8 cellular contexts compared by ENCODE assay signal in the genomic region with DNA sequence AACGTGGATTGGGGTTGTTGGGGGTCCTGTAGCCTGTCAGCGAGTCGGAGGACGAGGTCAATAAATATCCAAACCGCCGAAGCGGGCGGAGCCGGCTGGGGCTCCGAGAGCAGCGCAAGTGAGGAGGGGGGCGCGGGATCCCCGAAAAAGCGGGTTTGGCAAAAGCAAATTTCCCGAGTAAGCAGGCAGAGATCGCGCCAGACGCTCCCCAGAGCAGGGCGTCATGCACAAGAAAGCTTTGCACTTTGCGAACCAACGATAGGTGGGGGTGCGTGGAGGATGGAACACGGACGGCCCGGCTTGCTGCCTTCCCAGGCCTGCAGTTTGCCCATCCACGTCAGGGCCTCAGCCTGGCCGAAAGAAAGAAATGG. TPM values are rescaled to one million over a fixed set of nuclear protein-coding genes. Genes with fewer than 3 reads are reported as not detected.
A peak's percentile ranks its signal among the peaks of the same experiment; 100 is the strongest.
DNase-seq lines count a peak whose midpoint lies in the region; ATAC-seq and TF ChIP-seq lines count a peak whose summit lies in the region.

No MANE protein-coding gene starts in this region.

- peak overlapping the region; percentile 74 for H3K27ac Mint-ChIP-seq in activated CD8-positive, alpha-beta T cell treated with anti-CD3 and anti-CD28 coated beads, Interleukin-2, amount 10 ng/mL, durations not matched to agents 7 days and 5 days

- no peaks in the 10 kb centered on the region for H3K9me3 ChIP-seq in neutrophil

- H3K4me3 ChIP-seq in GM06990 (replicated peaks; ENCODE audit: low read depth, low read length) (peak overlapping the region; percentile 68), neutrophil (ENCODE audit: low read depth in 1 of 2, low read length in 1 of 2) (peak overlapping the region; percentile 58 to 86)
- H3K4me3 ChIP-seq in Jurkat, Clone E6-1 (ENCODE audit: low read length): peak overlapping the region; percentile 67

- no peak overlapping the region for H3K27ac ChIP-seq in neutrophil

- ATAC-seq in activated CD8-positive, alpha-beta T cell treated with anti-CD3 and anti-CD28 coated beads, Interleukin-2, amount 10 ng/mL, durations not matched to agents 7 days and 5 days: peak; percentile 52

- H3K36me3 ChIP-seq in GM06990 (ENCODE audit: control insufficient read depth, insufficient read depth, low read length) (peaks cover 4% of the 10 kb centered on the region), neutrophil (no peaks in the 10 kb centered on the region)

- DNase-seq in GM06990 (ENCODE audit: extremely low read depth, insufficient read length) (peak; percentile 82), fibroblast of peridontal ligament (ENCODE audit: extremely low read depth) (peak; percentile 37), dermis blood vessel endothelial cell (no peak), activated gamma-delta T cell (lab: John Stamatoyannopoulos, UW) (no peak), HEK293T (ENCODE audit: extremely low spot score) (no peak)
- peak; percentile 53 for DNase-seq in Jurkat, Clone E6-1 (ENCODE audit: low read depth, low spot score)
- peak; percentile 76 for DNase-seq in activated CD8-positive, alpha-beta T cell treated with anti-CD3 and anti-CD28 coated beads, Interleukin-2, amount 10 ng/mL, durations not matched to agents 7 days and 5 days

- POLR2A ChIA-PET in activated CD8-positive, alpha-beta T cell treated with anti-CD3 and anti-CD28 coated beads, Interleukin-2, amount 10 ng/mL, durations not matched to agents 7 days and 5 days (lab: Charles Lee): interaction anchor here (0.6 to 1.7 kb wide), 7 partner anchors 15 to 482 kb away, joined by 3 to 8 read pairs (median 6); a partner anchor contains a TSS
- POLR2A ChIA-PET in HEK293T (lab: Yijun Ruan, JAX): interaction anchor here (0.7 to 4.4 kb wide), 21 partner anchors 9 to 225 kb away, joined by 3 to 52 read pairs (median 5); a partner anchor contains a TSS

- CTCF ChIA-PET in activated CD8-positive, alpha-beta T cell treated with anti-CD3 and anti-CD28 coated beads, Interleukin-2, amount 10 ng/mL, durations not matched to agents 7 days and 5 days (lab: Charles Lee): interaction anchor here (0.6 to 9.4 kb wide), 44 partner anchors 9 to 608 kb away, joined by 3 to 238 read pairs (median 6); a partner anchor contains a TSS
- CTCF ChIA-PET in HEK293T (lab: Yijun Ruan, JAX): interaction anchor here (0.6 to 2.4 kb wide), 12 partner anchors 9 to 211 kb away, joined by 3 to 21 read pairs (median 4); a partner anchor contains a TSS

- no peak for TF ChIP-seq CTCF in GM06990 (IDR thresholded peaks at IDR 0.05; ENCODE audit: insufficient read depth, low read length, poor library complexity, severe bottlenecking)
- TF ChIP-seq CTCF in neutrophil (IDR thresholded peaks at IDR 0.05): no peak

- no peaks in the 10 kb centered on the region for H3K9me3 Mint-ChIP-seq in activated CD8-positive, alpha-beta T cell treated with anti-CD3 and anti-CD28 coated beads, Interleukin-2, amount 10 ng/mL, durations not matched to agents 7 days and 5 days (ENCODE audit: insufficient read depth)

- H3K4me1 ChIP-seq in neutrophil (ENCODE audit: control insufficient read depth in 1 of 2, insufficient read depth in 1 of 2, low read depth in 1 of 2, low read length in 1 of 2): peaks cover 29 to 34% of the 10 kb centered on the region in 2 experiments

- peaks cover 27% of the 10 kb centered on the region for H3K27me3 Mint-ChIP-seq in activated CD8-positive, alpha-beta T cell treated with anti-CD3 and anti-CD28 coated beads, Interleukin-2, amount 10 ng/mL, durations not matched to agents 7 days and 5 days (ENCODE audit: low read depth)

- no peaks in the 10 kb centered on the region for H3K27me3 ChIP-seq in GM06990 (replicated peaks; ENCODE audit: control insufficient read depth, insufficient read depth, low read length)
- H3K27me3 ChIP-seq in neutrophil: peaks cover 100% of the 10 kb centered on the region

- peaks cover 23% of the 10 kb centered on the region for H3K4me1 Mint-ChIP-seq in activated CD8-positive, alpha-beta T cell treated with anti-CD3 and anti-CD28 coated beads, Interleukin-2, amount 10 ng/mL, durations not matched to agents 7 days and 5 days (ENCODE audit: low read depth)

- no peaks in the 10 kb centered on the region for H3K36me3 Mint-ChIP-seq in activated CD8-positive, alpha-beta T cell treated with anti-CD3 and anti-CD28 coated beads, Interleukin-2, amount 10 ng/mL, durations not matched to agents 7 days and 5 days (ENCODE audit: low read depth)

- H3K4me3 Mint-ChIP-seq in activated CD8-positive, alpha-beta T cell treated with anti-CD3 and anti-CD28 coated beads, Interleukin-2, amount 10 ng/mL, durations not matched to agents 7 days and 5 days: peak overlapping the region; percentile 81

TF ChIP-seq in HEK293T, 16 proteins besides CTCF, POLR2A, EP300 and RAD21:
- TF ChIP-seq TARDBP (IDR thresholded peaks at IDR 0.05) (no peak), L3MBTL2 (conservative IDR thresholded peaks at IDR 0.05) (no peak), ARNT (IDR thresholded peaks at IDR 0.05) (no peak), NFRKB (IDR thresholded peaks at IDR 0.05) (no peak), ELF4 (IDR thresholded peaks at IDR 0.05) (no peak), SP1 (IDR thresholded peaks at IDR 0.05) (no peak), BHLHE40 (IDR thresholded peaks at IDR 0.05; ENCODE audit: borderline replicate concordance) (no peak), FOXA1 (IDR thresholded peaks at IDR 0.05) (no peak), HDGF (IDR thresholded peaks at IDR 0.05; ENCODE audit: borderline replicate concordance) (no peak)

RNA-seq across cellular contexts. Expression of a gene that starts 0.8 kb away (rescaled TPM):
- polyA plus RNA-seq in Jurkat, Clone E6-1 (2012; ENCODE audit: insufficient read depth, insufficient read length): 3.6 TPM
- under 1 TPM; 0.53 to 0.89 TPM for total RNA-seq in activated CD8-positive, alpha-beta T cell treated with anti-CD3 and anti-CD28 coated beads, Interleukin-2, amount 10 ng/mL, durations not matched to agents 7 days and 5 days
- total RNA-seq in dermis blood vessel endothelial cell: 9.8 and 11.7 TPM in 2 replicates

RNA-seq across cellular contexts. Expression of a gene that starts 12.5 kb away (rescaled TPM):
- polyA plus RNA-seq in Jurkat, Clone E6-1 (2012; ENCODE audit: insufficient read depth, insufficient read length): 9.9 TPM
- total RNA-seq in activated CD8-positive, alpha-beta T cell treated with anti-CD3 and anti-CD28 coated beads, Interleukin-2, amount 10 ng/mL, durations not matched to agents 7 days and 5 days: 10 to 100 TPM in 1 of 2 experiments, 1 to 10 TPM in 1; 9.9 to 14.4 TPM
- total RNA-seq in dermis blood vessel endothelial cell: 10.9 and 12.4 TPM in 2 replicates

RNA-seq across cellular contexts. Expression of a gene that starts 22.8 kb away (rescaled TPM):
- 13.4 TPM for polyA plus RNA-seq in Jurkat, Clone E6-1 (2012; ENCODE audit: insufficient read depth, insufficient read length)
- total RNA-seq in activated CD8-positive, alpha-beta T cell treated with anti-CD3 and anti-CD28 coated beads, Interleukin-2, amount 10 ng/mL, durations not matched to agents 7 days and 5 days: 10 to 100 TPM; 20.6 TPM
- 28.8 and 31.7 TPM in 2 replicates for total RNA-seq in dermis blood vessel endothelial cell

RNA-seq across cellular contexts. Expression of a gene that starts 36.6 kb away (rescaled TPM):
- polyA plus RNA-seq in Jurkat, Clone E6-1 (2012; ENCODE audit: insufficient read depth, insufficient read length): 0.53 TPM
- total RNA-seq in activated CD8-positive, alpha-beta T cell treated with anti-CD3 and anti-CD28 coated beads, Interleukin-2, amount 10 ng/mL, durations not matched to agents 7 days and 5 days: not detected
- not detected in 2 replicates for total RNA-seq in dermis blood vessel endothelial cell

RNA-seq across cellular contexts. Expression of a gene that starts 39.1 kb away (rescaled TPM):
- 11.5 TPM for polyA plus RNA-seq in Jurkat, Clone E6-1 (2012; ENCODE audit: insufficient read depth, insufficient read length)
- total RNA-seq in activated CD8-positive, alpha-beta T cell treated with anti-CD3 and anti-CD28 coated beads, Interleukin-2, amount 10 ng/mL, durations not matched to agents 7 days and 5 days: 10 to 100 TPM; 32.6 to 33.9 TPM
- 7.7 and 7.8 TPM in 2 replicates for total RNA-seq in dermis blood vessel endothelial cell

Comparison
In these comparisons a context has a peak if more than half of its experiments do, and no peak if none do; other contexts are left out.
1. DNase-seq: peak in GM06990 (single experiment), Jurkat, Clone E6-1 (single experiment), activated CD8-positive, alpha-beta T cell treated with anti-CD3 and anti-CD28 coated beads, Interleukin-2, amount 10 ng/mL, durations not matched to agents 7 days and 5 days (single experiment) and fibroblast of peridontal ligament (single experiment); none in dermis blood vessel endothelial cell (single experiment), activated gamma-delta T cell (single experiment) and HEK293T (single experiment).
2. Peak in every context shown above with its lines, with median percentiles within 50 percentile points of each other: H3K4me3 ChIP-seq.